Comparison of ENCODE assay signal across 8 cellular contexts in genomic region chr11:123580557-123581275, GRCh38.
DNase-seq lines count a peak whose midpoint lies in the region; ATAC-seq, FAIRE-seq and TF ChIP-seq lines count a peak whose summit lies in the region.

No MANE protein-coding gene starts in this region.

- H3K4me1 ChIP-seq in CD4-positive, alpha-beta memory T cell (ENCODE audit: insufficient read depth, low read length) = peaks cover 18% of the 10 kb centered on the region
- H3K4me1 ChIP-seq in PC-3 (ENCODE audit: insufficient read depth, low read length) (0 out of 2 replicates have a peak, but pooled peaks cover 3% of the 10 kb centered on the region), foreskin keratinocyte (no peaks in the 10 kb centered on the region), pancreas (peaks cover 0 to 3% (median 0%) of the 10 kb centered on the region in 3 donors), uterus (no peaks in the 10 kb centered on the region)

- no peaks in the 10 kb centered on the region for H3K79me2 ChIP-seq in PC-3 (ENCODE audit: low read length)

- no peak overlapping the region for H3K4me3 ChIP-seq in CD4-positive, alpha-beta memory T cell (ENCODE audit: low read length in 2 of 2)
- H3K4me3 ChIP-seq in PC-3 (ENCODE audit: low read length) (no peak overlapping the region), pancreas (no peak overlapping the region), uterus (no peak overlapping the region)

- H3K9me2 ChIP-seq in PC-3 (replicated peaks; ENCODE audit: low read length) = no peaks in the 10 kb centered on the region

- no peak overlapping the region for H3K9ac ChIP-seq in PC-3 (ENCODE audit: low read length)

- no peaks in the 10 kb centered on the region for H3F3A ChIP-seq in PC-3 (ENCODE audit: low read length, unreplicated experiment)

- TF ChIP-seq CTCF in PC-3 (conservative IDR thresholded peaks at IDR 0.05; ENCODE audit: low read depth, low read length) (peak; percentile 96), foreskin keratinocyte (conservative IDR thresholded peaks at IDR 0.05) (peak; percentile 89), pancreas (IDR thresholded peaks at IDR 0.05) (peak; percentile 84 to 95 (median 92)), uterus (IDR thresholded peaks at IDR 0.05) (peak; percentile 77 to 90 (median 84))

- peak overlapping the region; percentile 28; the same call in 1 of the 2 replicates for H3K4me2 ChIP-seq in PC-3 (ENCODE audit: low read length)

- H3K27me3 ChIP-seq in CD4-positive, alpha-beta memory T cell (ENCODE audit: insufficient read depth, low read length) = no peaks in the 10 kb centered on the region
- H3K27me3 ChIP-seq in PC-3 (ENCODE audit: low read length) (no peaks in the 10 kb centered on the region), foreskin keratinocyte (peaks cover 7% of the 10 kb centered on the region), pancreas (peaks cover 0 to 5% (median 2%) of the 10 kb centered on the region in 4 donors), uterus (no peaks in the 10 kb centered on the region)

- H4K20me1 ChIP-seq in PC-3 (ENCODE audit: low read length) = no peaks in the 10 kb centered on the region

- H3K36me3 ChIP-seq in CD4-positive, alpha-beta memory T cell (ENCODE audit: insufficient read depth, low read length) = no peaks in the 10 kb centered on the region
- H3K36me3 ChIP-seq in PC-3 (ENCODE audit: low read depth, low read length) (peaks cover 3% of the 10 kb centered on the region; the same call in 1 of the 2 replicates), pancreas (no peaks in the 10 kb centered on the region), uterus (no peaks in the 10 kb centered on the region)

- no TSS peak for BruUV-seq in PC-3 (replicated peaks; lab: Mats Ljungman, UMichigan)

- WGBS in pancreas, 2 donors = 4 to 6% methylated on average over 25 of the region's 25 CpGs

- TF ChIP-seq POLR2A in uterus (IDR thresholded peaks at IDR 0.05) = peak in 1 of 2 donors; percentile 10

- H3K4me1 Mint-ChIP-seq in CD4-positive, alpha-beta memory T cell = peaks cover 13 to 29% (median 23%) of the 10 kb centered on the region in 4 donors

- FAIRE-seq in pancreas (lab: Jason Lieb, UNC) = no peak

- POLR2A ChIA-PET in CD4-positive, alpha-beta memory T cell (lab: Charles Lee; ENCODE audit: partially characterized antibody) = no interaction called here
- POLR2A ChIA-PET in PC-3 (lab: Charles Lee; ENCODE audit: unreplicated experiment) = no interaction called here

- H2AFZ ChIP-seq in PC-3 (ENCODE audit: low read length) = no peak overlapping the region

- ATAC-seq in GM19397 (IDR thresholded peaks at IDR 0.05; ENCODE audit: unreplicated experiment) = peak; percentile 76
- ATAC-seq in HG03469 (IDR thresholded peaks at IDR 0.05; ENCODE audit: unreplicated experiment) = peak; percentile 88
- ATAC-seq in PC-3 = peak; percentile 68
- peak; percentile 86 for ATAC-seq in foreskin keratinocyte
- ATAC-seq in pancreas = peak; percentile 88 to 98 (median 94)

- H3K27me3 Mint-ChIP-seq in CD4-positive, alpha-beta memory T cell = no peaks in the 10 kb centered on the region

- peaks cover 0 to 3% (median 0%) of the 10 kb centered on the region in 8 donors for H3K9me3 Mint-ChIP-seq in CD4-positive, alpha-beta memory T cell

- no peak overlapping the region for H3K27ac ChIP-seq in CD4-positive, alpha-beta memory T cell (ENCODE audit: low read depth, low read length)
- H3K27ac ChIP-seq in PC-3 (ENCODE audit: low read length) (no peak overlapping the region), foreskin keratinocyte (no peak overlapping the region), pancreas (no peak overlapping the region), uterus (no peak overlapping the region)

- intact Hi-C loops in CD4-positive, alpha-beta memory T cell (cut with micrococcal nuclease) = loop anchor here (1.0 kb wide), 1 partner anchor 127 kb away; no protein-coding TSS in a partner anchor
- intact Hi-C loops in PC-3 (cut with micrococcal nuclease) (loop anchor here (1.0 kb wide), 1 partner anchor 127 kb away; no protein-coding TSS in a partner anchor), pancreas (cut with DNase I) (no loop called here), uterus (cut with DNase I; ENCODE audit: low total_unique reads) (no loop called here)

- H3K4me3 Mint-ChIP-seq in CD4-positive, alpha-beta memory T cell = peak overlapping the region in 4 of 8 donors; percentile 26 to 46 (median 36)

- no peaks in the 10 kb centered on the region for H3K36me3 Mint-ChIP-seq in CD4-positive, alpha-beta memory T cell

- peak; percentile 51 to 59 (median 57) for DNase-seq in CD4-positive, alpha-beta memory T cell
- DNase-seq in PC-3 = peak; percentile 86
- peak; percentile 44 for DNase-seq in activated T-helper 1 cell treated with Interleukin-2 at 50 U/mL for 16 hours (ENCODE audit: low read depth)
- peak in 1 of 2 donors; percentile 37 for DNase-seq in foreskin keratinocyte
- peak; percentile 63 to 91 (median 78) for DNase-seq in pancreas
- DNase-seq in uterus = peak; percentile 34 to 60

- CTCF ChIA-PET in CD4-positive, alpha-beta memory T cell (lab: Charles Lee; ENCODE audit: partially characterized antibody) = interaction anchor here (0.8 to 5.3 kb wide), 24 partner anchors 9 to 174 kb away, joined by 3 to 48 read pairs (median 4); no protein-coding TSS in a partner anchor
- CTCF ChIA-PET in PC-3 (lab: Charles Lee) = interaction anchor here (0.9 kb wide), 1 partner anchor 10 kb away, joined by 11 read pairs; no protein-coding TSS in a partner anchor

- H3K9me3 ChIP-seq in CD4-positive, alpha-beta memory T cell (ENCODE audit: control insufficient read depth in 1 of 2, low read length in 2 of 2) = no peaks in the 10 kb centered on the region
- no peaks in the 10 kb centered on the region for H3K9me3 ChIP-seq in PC-3 (ENCODE audit: low read length)
- no peaks in the 10 kb centered on the region for H3K9me3 ChIP-seq in pancreas
- no peaks in the 10 kb centered on the region for H3K9me3 ChIP-seq in uterus

- peak overlapping the region in 1 of 7 donors; percentile 7 for H3K27ac Mint-ChIP-seq in CD4-positive, alpha-beta memory T cell

Comparison
In these comparisons a context has a peak if more than half of its experiments do, and no peak if none do; other contexts are left out.
1. intact Hi-C loops: an anchor here in CD4-positive, alpha-beta memory T cell (1.0 kb wide) and PC-3 (1.0 kb wide); none called in pancreas and uterus.